ENCODE assay signal across 15 cellular contexts in genomic region chr1:93827633-93828436, GRCh38. TPM values are rescaled to one million over a fixed set of nuclear protein-coding genes. Genes with fewer than 3 reads are reported as not detected.
DNase-seq lines count a peak whose midpoint lies in the region; ATAC-seq, FAIRE-seq and TF ChIP-seq lines count a peak whose summit lies in the region.
"Had no signal": no experiment of that assay in that cellular context is flagged by ENCODE, and none has a peak within 500 bp of the region (broad histone marks: within the 10 kb centered on the region; RNA-seq: fewer than 3 reads in every experiment).

No MANE protein-coding gene starts in this region.

- H3K4ac ChIP-seq in neuronal stem cell (ENCODE audit: low read length) = no peak overlapping the region

- FAIRE-seq in H54 (lab: Jason Lieb, UNC) (peak; percentile 79), kidney (lab: Jason Lieb, UNC) (no peak)
- FAIRE-seq: K562, RCC 7860, small intestine had no signal

- H3K27ac ChIP-seq in SJCRH30 = peak overlapping the region; percentile 36; the same call in 1 of the 2 replicates
- H3K27ac ChIP-seq in neuronal stem cell (replicated peaks; ENCODE audit: low read length) = no peak overlapping the region
- no peak overlapping the region for H3K27ac ChIP-seq in kidney (ENCODE audit: low read depth in 2 of 2, low read length in 2 of 2)
- H3K27ac ChIP-seq: ovary, tibial artery had no signal

- TF ChIP-seq POLR2A in H54 (IDR thresholded peaks at IDR 0.05; ENCODE audit: low read depth, low read length) = no peak

- H3K9ac ChIP-seq in neuronal stem cell (ENCODE audit: low read depth, low read length, poor library complexity) (peak overlapping the region; percentile 47), kidney (ENCODE audit: low read length in 2 of 2) (no peak overlapping the region)

- H2BK5ac ChIP-seq in neuronal stem cell (ENCODE audit: low read length) = no peak overlapping the region

- no peak for TF ChIP-seq CTCF in kidney (IDR thresholded peaks at IDR 0.05; ENCODE audit: borderline replicate concordance, extremely low read depth, insufficient read depth)

- no peak overlapping the region for H2BK15ac ChIP-seq in neuronal stem cell (ENCODE audit: low read length)

- H3K23ac ChIP-seq in neuronal stem cell (ENCODE audit: low read depth, low read length, poor library complexity) = no peak overlapping the region

- no peak overlapping the region for H2AFZ ChIP-seq in neuronal stem cell (ENCODE audit: low read length)

- no peak overlapping the region for H3K4me2 ChIP-seq in neuronal stem cell (ENCODE audit: insufficient read depth, low read length, poor library complexity, severe bottlenecking)

- H2BK12ac ChIP-seq in neuronal stem cell (ENCODE audit: low read length) = no peak overlapping the region

- no peak for ATAC-seq in GM21390 (IDR thresholded peaks at IDR 0.05; ENCODE audit: unreplicated experiment)
- ATAC-seq: activated CD8-positive, alpha-beta T cell treated with anti-CD3 and anti-CD28 coated beads, Interleukin-2, amount 10 ng/mL, durations not matched to agents 7 days and 5 days; K562; stimulated activated effector memory CD8-positive, alpha-beta T cell treated with anti-CD3 and anti-CD28 coated beads, Interleukin-12 subunit alpha, Interleukin-12 subunit beta, amount 100 ng/mL, for 72 hours had no signal

- H3K27me3 ChIP-seq in SJCRH30 (no peaks in the 10 kb centered on the region), neuronal stem cell (ENCODE audit: control insufficient read depth in 3 of 3, insufficient read depth in 3 of 3, low read depth in 1 of 3, low read length in 3 of 3) (no peaks in the 10 kb centered on the region)
- H3K27me3 ChIP-seq: ovary, tibial artery had no signal

- no peaks in the 10 kb centered on the region for H3K36me3 ChIP-seq in SJCRH30
- H3K36me3 ChIP-seq in neuronal stem cell (replicated peaks in 1 of 2; ENCODE audit: control insufficient read depth in 2 of 2, insufficient read depth in 2 of 2, low read length in 2 of 2) = no peaks in the 10 kb centered on the region
- H3K36me3 ChIP-seq in kidney (ENCODE audit: control insufficient read depth in 1 of 2, insufficient read depth in 2 of 2, low read length in 2 of 2) = no peaks in the 10 kb centered on the region
- H3K36me3 ChIP-seq: ovary, tibial artery had no signal

- no peak overlapping the region for H2AK5ac ChIP-seq in neuronal stem cell (ENCODE audit: low read depth, low read length)

- H3K18ac ChIP-seq in neuronal stem cell (ENCODE audit: low read length) = no peak overlapping the region

- H3K14ac ChIP-seq in neuronal stem cell (ENCODE audit: low read length) = no peak overlapping the region

- no peak for DNase-seq in H54 (ENCODE audit: insufficient read length, low spot score)
- peak in 1 of 2 experiments; percentile 58 for DNase-seq in SJCRH30
- peak; percentile 33 for DNase-seq in fibroblast of gingiva (ENCODE audit: low read depth)
- DNase-seq in neuronal stem cell (ENCODE audit: low spot score) = no peak
- DNase-seq in NK-92 treated with Interleukin-12 subunit alpha and Interleukin-12 subunit beta, amount 100 ng/mL, for 24 hours (lab: John Stamatoyannopoulos, UW) = no peak
- DNase-seq in kidney = no peak
- DNase-seq in D341Med (ENCODE audit: low spot score) = no peak
- DNase-seq: activated CD8-positive, alpha-beta T cell treated with anti-CD3 and anti-CD28 coated beads, Interleukin-2, amount 10 ng/mL, durations not matched to agents 7 days and 5 days; ovary; small intestine; tibial artery had no signal

- H3K9me3 ChIP-seq in SJCRH30 (replicated peaks) (no peaks in the 10 kb centered on the region; the same call in 1 of the 2 replicates), neuronal stem cell (replicated peaks in 1 of 2; ENCODE audit: control insufficient read depth in 2 of 2, insufficient read depth in 1 of 2, low read depth in 1 of 2, low read length in 2 of 2) (peaks cover 0 to 7% of the 10 kb centered on the region in 2 donors), kidney (ENCODE audit: control insufficient read depth in 1 of 2, low read length in 2 of 2) (no peaks in the 10 kb centered on the region)
- H3K9me3 ChIP-seq: ovary, tibial artery had no signal

- H3K4me1 ChIP-seq in SJCRH30 = peaks cover 18% of the 10 kb centered on the region
- no peaks in the 10 kb centered on the region for H3K4me1 ChIP-seq in neuronal stem cell (ENCODE audit: control insufficient read depth in 2 of 2, insufficient read depth in 1 of 2, low read depth in 1 of 2, low read length in 2 of 2)
- H3K4me1 ChIP-seq in kidney (ENCODE audit: control insufficient read depth in 1 of 2, insufficient read depth in 1 of 2, low read depth in 1 of 2, low read length in 2 of 2) = no peaks in the 10 kb centered on the region
- H3K4me1 ChIP-seq: tibial artery had no signal

- intact Hi-C loops in kidney (cut with DNase I) = no loop called here

- WGBS in neuronal stem cell (ENCODE audit: extremely low coverage in 2 of 2, insufficient read length in 2 of 2, insufficient replicate concordance in 1 of 2), 2 donors = no CpG with 5 or more reads among the region's 3 CpGs

- H3K4me3 ChIP-seq in SJCRH30 (no peak overlapping the region), neuronal stem cell (ENCODE audit: low read length in 2 of 2) (no peak overlapping the region), kidney (ENCODE audit: low read length in 2 of 2) (no peak overlapping the region)
- H3K4me3 ChIP-seq: K562, ovary, tibial artery had no signal

- no peaks in the 10 kb centered on the region for H3K79me1 ChIP-seq in neuronal stem cell (ENCODE audit: low read depth, low read length)

- H2BK120ac ChIP-seq in neuronal stem cell (ENCODE audit: low read depth, low read length) = no peak overlapping the region

- H4K8ac ChIP-seq in neuronal stem cell (ENCODE audit: low read depth, low read length) = no peak overlapping the region

- no peak overlapping the region for H4K91ac ChIP-seq in neuronal stem cell (ENCODE audit: low read depth, low read length, poor library complexity)

RNA-seq across cellular contexts. Expression of gene DNTTIP2, which starts 51.2 kb away (rescaled TPM):
- 64.7 and 79.8 TPM in 2 replicates for total RNA-seq in SJCRH30 (2014; rRNA removed; shearing (Covaris generic))
- 62.9 TPM for polyA plus RNA-seq in neuronal stem cell (2013, experiment 1 of 2)
- 64.4 TPM for polyA plus RNA-seq in neuronal stem cell (2013, experiment 2 of 2)
- 48.4 TPM for total RNA-seq in kidney
- polyA plus RNA-seq in kidney (ENCODE audit: insufficient read depth, low read depth, low replicate concordance) = 47.3 TPM
